Comparison of ENCODE assay signal across 8 cellular contexts in genomic region chr18:33839452-33840225, GRCh38.
DNase-seq lines count a peak whose midpoint lies in the region; ATAC-seq, FAIRE-seq and TF ChIP-seq lines count a peak whose summit lies in the region.

No MANE protein-coding gene starts in this region.

- POLR2A ChIA-PET in K562 (lab: Yijun Ruan, JAX), result interaction anchor here (0.6 kb wide), 1 partner anchor 16 kb away, joined by 3 read pairs; no protein-coding TSS in a partner anchor

- no peak overlapping the region for H3K4me3 ChIP-seq in GM12875 (ENCODE audit: low read depth, low read length)
- H3K4me3 ChIP-seq in K562, result no peak overlapping the region

- FAIRE-seq in K562 (lab: Jason Lieb, UNC), result no peak

- 0% methylated on average over 6 of the region's 6 CpGs for WGBS in K562 (ENCODE audit: insufficient coverage, low coverage, missing lambda C conversion rate)

- no peak overlapping the region for H3K4me2 ChIP-seq in K562 (ENCODE audit: insufficient read depth, low read length)

- peak; percentile 59 for ATAC-seq in HG02973 (IDR thresholded peaks at IDR 0.05; ENCODE audit: unreplicated experiment)
- ATAC-seq in K562, result peak; percentile 55; the same call in 1 of the 3 replicates
- ATAC-seq in left colon, result peak; percentile 86

- intact Hi-C loops in K562 (cut with micrococcal nuclease), result loop anchor here (5.0 kb wide), 1 partner anchor 948 kb away; no protein-coding TSS in a partner anchor
- intact Hi-C loops in left colon (cut with DNase I, micrococcal nuclease), result no loop called here

- no peaks in the 10 kb centered on the region for H3K36me3 ChIP-seq in K562 (ENCODE audit: control insufficient read depth, insufficient read depth, low read length)

- no peaks in the 10 kb centered on the region for H4K20me1 ChIP-seq in K562 (replicated peaks; ENCODE audit: control insufficient read depth, insufficient read depth, low read length)

- no peak for TF ChIP-seq EP300 in K562 (IDR thresholded peaks at IDR 0.05; ENCODE audit: low read length)

- H3K9me3 ChIP-seq in K562 (replicated peaks; ENCODE audit: control insufficient read depth, insufficient read depth, low read depth, low read length), result no peaks in the 10 kb centered on the region

- no peak for TF ChIP-seq POLR2A in K562 (conservative IDR thresholded peaks at IDR 0.05)

- no TSS peak for BruUV-seq in K562 (replicated peaks; lab: Mats Ljungman, UMichigan)

- no peak overlapping the region for H2AFZ ChIP-seq in K562 (ENCODE audit: low read depth, low read length)

- H3K4me1 ChIP-seq in K562 (replicated peaks in 1 of 2; ENCODE audit: control insufficient read depth in 2 of 2, insufficient read depth in 2 of 2, low read length in 2 of 2), result no peaks in the 10 kb centered on the region

- CTCF ChIA-PET in K562 (lab: Yijun Ruan, JAX; ENCODE audit: low intra/inter-chr PET ratio), result interaction anchor here (0.6 to 0.7 kb wide), 2 partner anchors 946 to 1859 kb away, joined by 3 read pairs; no protein-coding TSS in a partner anchor

- in situ Hi-C loops in K562 (cut with MboI), result no loop called here

- H3K79me2 ChIP-seq in K562 (ENCODE audit: control insufficient read depth, insufficient read depth, low read length), result no peaks in the 10 kb centered on the region

- peak; percentile 64; the same call in 1 of the 2 replicates for TF ChIP-seq CTCF in GM12875 (IDR thresholded peaks at IDR 0.05; ENCODE audit: borderline replicate concordance, insufficient read depth, low read depth, low read length)
- peak; percentile 4 to 52 (median 41); a peak in 3 of 6 replicates for TF ChIP-seq CTCF in K562 (IDR thresholded peaks at IDR 0.05 in 2 of 3, conservative IDR thresholded peaks at IDR 0.05 in 1 of 3; ENCODE audit: insufficient read depth in 2 of 3, low read depth in 1 of 3, low read length in 3 of 3)

- H3K9ac ChIP-seq in K562 (ENCODE audit: insufficient read depth in 1 of 2, low read depth in 2 of 2, low read length in 2 of 2), result no peak overlapping the region

- peak in 1 of 2 experiments; percentile 29; a peak in 1 of 4 replicates for TF ChIP-seq RAD21 in K562 (CRISPR knock-in tag; conservative IDR thresholded peaks at IDR 0.05 in 1 of 2, IDR thresholded peaks at IDR 0.05 in 1 of 2)

- no peak overlapping the region for H3K27ac ChIP-seq in K562 (ENCODE audit: extremely low read depth, low read depth, low read length)

- H3K27me3 ChIP-seq in K562 (ENCODE audit: control insufficient read depth in 2 of 2, insufficient read depth in 2 of 2, low read length in 2 of 2), result no peaks in the 10 kb centered on the region

- DNase-seq in NCI-H2171 treated with DMSO at 0.1 percent for 48 hours (lab: John Stamatoyannopoulos, UW), result peak; percentile 86
- peak; percentile 31 to 48 (median 37) for DNase-seq in K562 (ENCODE audit: extremely low read depth in 1 of 4, low spot score in 3 of 4)
- peak; percentile 39 to 51 for DNase-seq in left colon
- no peak for DNase-seq in effector CD4-positive, alpha-beta T cell
- DNase-seq in activated CD4-positive, CD25-positive, alpha-beta regulatory T cell (lab: John Stamatoyannopoulos, UW), result no peak
- DNase-seq in NCI-H2107 treated with DMSO at 0.1 percent for 48 hours (lab: John Stamatoyannopoulos, UW; ENCODE audit: unreplicated experiment), result no peak

- H3K9me1 ChIP-seq in K562 (ENCODE audit: control insufficient read depth, insufficient read depth, low read length), result no peaks in the 10 kb centered on the region

TF ChIP-seq in K562, 482 proteins besides CTCF, POLR2A, EP300 and RAD21:
- TF ChIP-seq ZHX1 (conservative IDR thresholded peaks at IDR 0.05; ENCODE audit: low read length) (no peak), HMGN3 (IDR thresholded peaks at IDR 0.05; ENCODE audit: borderline replicate concordance, extremely low read depth, insufficient read length, low read depth, low read length) (no peak), FOXP4 (CRISPR knock-in tag; IDR thresholded peaks at IDR 0.05; ENCODE audit: borderline replicate concordance) (no peak), HMG20A (CRISPR knock-in tag; conservative IDR thresholded peaks at IDR 0.05) (no peak)

Comparison
In these comparisons a context has a peak if more than half of its experiments do, and no peak if none do; other contexts are left out.
1. DNase-seq: peak in NCI-H2171 treated with DMSO at 0.1 percent for 48 hours (single experiment), K562 (4 of 4) and left colon (2 of 2); none in effector CD4-positive, alpha-beta T cell (single experiment), activated CD4-positive, CD25-positive, alpha-beta regulatory T cell (0 of 4) and NCI-H2107 treated with DMSO at 0.1 percent for 48 hours (single experiment).
2. Peak in every context shown above with its lines, with median percentiles within 50 percentile points of each other: ATAC-seq.